Comparison of ENCODE assay signal across 13 cellular contexts in genomic region chr19:49212302-49212701, GRCh38. TPM values are rescaled to one million over a fixed set of nuclear protein-coding genes. Genes with fewer than 3 reads are reported as not detected.
DNase-seq lines count a peak whose midpoint lies in the region; TF ChIP-seq lines count a peak whose summit lies in the region.
"Had no signal": no experiment of that assay in that cellular context is flagged by ENCODE, and none has a peak within 500 bp of the region (broad histone marks: within the 10 kb centered on the region; RNA-seq: fewer than 3 reads in every experiment).

No MANE protein-coding gene starts in this region.

- peak overlapping the region; percentile 14 for H3K4me2 ChIP-seq in OCI-LY7 (ENCODE audit: low read length)

- peak; percentile 16 for DNase-seq in AG10803 (ENCODE audit: low read depth)
- DNase-seq in OCI-LY7 (ENCODE audit: low spot score), result no peak
- peak; percentile 34 for DNase-seq in dermis blood vessel endothelial cell
- DNase-seq in transverse colon, result no peak
- no peak for DNase-seq in stimulated activated CD4-positive, alpha-beta T cell treated with anti-CD3 and anti-CD28 coated beads, Interleukin-4, amount 100 ng/mL, for 1 hour
- no peak for DNase-seq in DMS153 treated with DMSO at 0.1 percent for 48 hours (lab: John Stamatoyannopoulos, UW; ENCODE audit: unreplicated experiment)
- no peak for DNase-seq in NOMO-1 treated with dmso at 0.1 percent for 144 hours (lab: John Stamatoyannopoulos, UW; ENCODE audit: unreplicated experiment)
- DNase-seq: C1 segment of cervical spinal cord; EL; naive thymus-derived CD8-positive, alpha-beta T cell had no signal

- H3K27me3 ChIP-seq in transverse colon, result no peaks in the 10 kb centered on the region
- H3K27me3 ChIP-seq: tibial nerve had no signal

- H4K20me1 ChIP-seq in OCI-LY7 (ENCODE audit: insufficient read depth, low read length), result no peaks in the 10 kb centered on the region

- H3K4me3 ChIP-seq in AG10803 (ENCODE audit: low read length), result no peak overlapping the region
- H3K4me3 ChIP-seq in OCI-LY7 (ENCODE audit: low read depth, low read length, poor library complexity, severe bottlenecking), result no peak overlapping the region
- no peak overlapping the region for H3K4me3 ChIP-seq in transverse colon
- H3K4me3 ChIP-seq: tibial nerve had no signal

- TF ChIP-seq CTCF in AG10803 (conservative IDR thresholded peaks at IDR 0.05; ENCODE audit: low read length), result no peak
- TF ChIP-seq CTCF in OCI-LY7 (conservative IDR thresholded peaks at IDR 0.05; ENCODE audit: low read length), result no peak
- no peak for TF ChIP-seq CTCF in transverse colon (IDR thresholded peaks at IDR 0.05)

- intact Hi-C loops in OCI-LY7 (cut with micrococcal nuclease; ENCODE audit: unreplicated experiment) (no loop called here), transverse colon (cut with DNase I; ENCODE audit: low total_unique reads) (no loop called here)

- H3K4me1 ChIP-seq in OCI-LY7 (ENCODE audit: insufficient read depth, low read length, poor library complexity, severe bottlenecking), result peaks cover 40% of the 10 kb centered on the region
- peaks cover 0 to 6% (median 0%) of the 10 kb centered on the region in 4 donors for H3K4me1 ChIP-seq in transverse colon

- BruUV-seq in OCI-LY7 (replicated peaks; lab: Mats Ljungman, UMichigan), result TSS peak; percentile 30

- H3K9me2 ChIP-seq in OCI-LY7 (ENCODE audit: insufficient read depth, low read length), result no peaks in the 10 kb centered on the region

- in situ Hi-C loops in transverse colon (cut with MboI; ENCODE audit: low pct_ligation_motif_present in 1 of 4, low pct_unique_long_range_greater_than_20kb in 1 of 4, low sequenced_read_pairs in 3 of 4), result loop anchor here in 1 of 4 donors (25.0 kb wide), 1 partner anchor 125 kb away; the partner anchor contains the start of gene SNRNP70

- TF ChIP-seq RAD21 in Ishikawa (IDR thresholded peaks at IDR 0.05; ENCODE audit: low read depth), result no peak

- WGBS in transverse colon (ENCODE audit: low coverage in 1 of 2), 2 donors, result 15 to 19% methylated on average over 2 of the region's 2 CpGs

- H3K27ac ChIP-seq in OCI-LY7 (ENCODE audit: low read depth, low read length, poor library complexity, severe bottlenecking), result peak overlapping the region; percentile 4
- no peak overlapping the region for H3K27ac ChIP-seq in transverse colon
- H3K27ac ChIP-seq: tibial nerve had no signal

- TF ChIP-seq POLR2A in transverse colon (IDR thresholded peaks at IDR 0.05), result no peak

- POLR2A ChIA-PET in OCI-LY7 (lab: Charles Lee), result interaction anchor here (0.6 kb wide), 1 partner anchor 71 kb away, joined by 3 read pairs; no protein-coding TSS in a partner anchor

- TF ChIP-seq EP300 in Ishikawa (IDR thresholded peaks at IDR 0.05; ENCODE audit: borderline replicate concordance) (no peak), transverse colon (IDR thresholded peaks at IDR 0.05; ENCODE audit: low read depth) (no peak)

- H3K36me3 ChIP-seq in OCI-LY7 (ENCODE audit: insufficient read depth, low read length) (peaks cover 13% of the 10 kb centered on the region), transverse colon (peaks cover 0 to 11% (median 5%) of the 10 kb centered on the region in 4 donors)
- H3K36me3 ChIP-seq: tibial nerve had no signal

- CTCF ChIA-PET in OCI-LY7 (lab: Charles Lee; ENCODE audit: unreplicated experiment), result no interaction called here

- H2AFZ ChIP-seq in OCI-LY7 (ENCODE audit: low read length), result no peak overlapping the region

- no peaks in the 10 kb centered on the region for H3K79me2 ChIP-seq in OCI-LY7 (ENCODE audit: insufficient read depth, low read depth, low read length)

- H3K9me3 ChIP-seq in OCI-LY7 (ENCODE audit: low read length) (no peaks in the 10 kb centered on the region), transverse colon (no peaks in the 10 kb centered on the region)
- H3K9me3 ChIP-seq: tibial nerve had no signal

TF ChIP-seq in Ishikawa, 13 proteins besides CTCF, POLR2A, EP300 and RAD21:
- no peak for TF ChIP-seq TCF12 (IDR thresholded peaks at IDR 0.05; ENCODE audit: low read depth)
- TF ChIP-seq NFIC (IDR thresholded peaks at IDR 0.05), result 0 out of 2 replicates have a peak, but pooled peaks have one; percentile 26

RNA-seq across cellular contexts. Expression of gene TRPM4, which starts 54.7 kb away (rescaled TPM):
- total RNA-seq in OCI-LY7 (2014; rRNA removed; shearing (Covaris generic)), result 11.6 and 20.9 TPM in 2 replicates
- 36.2 and 44.2 TPM in 2 replicates for total RNA-seq in OCI-LY7 (2022)
- total RNA-seq in dermis blood vessel endothelial cell, result 20.9 and 25.7 TPM in 2 replicates
- 100 to 1,000 TPM; 247 to 884 (median 568) TPM for total RNA-seq in transverse colon
- total RNA-seq: naive thymus-derived CD8-positive, alpha-beta T cell had no signal

RNA-seq across cellular contexts. Expression of gene HRC, which starts 57.1 kb away (rescaled TPM):
- total RNA-seq in OCI-LY7 (2014; rRNA removed; shearing (Covaris generic)), result not detected in 2 replicates
- total RNA-seq in OCI-LY7 (2022) (not detected in 2 replicates), dermis blood vessel endothelial cell (not detected in 2 replicates), transverse colon (under 1 TPM in 2 of 4 donors, not detected in 2; 0.16 to 0.82 TPM)
- total RNA-seq: naive thymus-derived CD8-positive, alpha-beta T cell; SK-MEL-5 had no signal

Comparison
In these comparisons a context has a peak if more than half of its experiments do, and no peak if none do; other contexts are left out.
1. DNase-seq: peak in AG10803 (single experiment) and dermis blood vessel endothelial cell (single experiment); none in OCI-LY7 (single experiment), transverse colon (single experiment), stimulated activated CD4-positive, alpha-beta T cell treated with anti-CD3 and anti-CD28 coated beads, Interleukin-4, amount 100 ng/mL, for 1 hour (single experiment), DMS153 treated with DMSO at 0.1 percent for 48 hours (single experiment) and NOMO-1 treated with dmso at 0.1 percent for 144 hours (single experiment).